Comparison of ENCODE assay signal across 25 cellular contexts in genomic region chr2:40556739-40557138, GRCh38.
"Had no signal": no experiment of that assay in that cellular context is flagged by ENCODE, and none has a peak within 500 bp of the region (broad histone marks: within the 10 kb centered on the region; RNA-seq: fewer than 3 reads in every experiment).

No MANE protein-coding gene starts in this region.

- H3K27me3 Mint-ChIP-seq: activated naive CD8-positive, alpha-beta T cell; naive B cell had no signal

- H3K36me3 Mint-ChIP-seq: activated naive CD8-positive, alpha-beta T cell; mesothelial cell of epicardium; naive B cell had no signal

- H3K9me3 Mint-ChIP-seq: activated T-cell treated with anti-CD3 and anti-CD28 coated beads, Interleukin-2, amount 50 U/mL, for 72 hours; mesothelial cell of epicardium; naive B cell had no signal

- DNase-seq: activated CD4-positive, alpha-beta T cell treated with anti-CD3 and anti-CD28 coated beads for 4 hours; activated CD4-positive, alpha-beta T cell treated with anti-CD3 and anti-CD28 coated beads, Interleukin-2, amount 50 U/mL, for 4 hours; activated CD4-positive, CD25-positive, alpha-beta regulatory T cell; activated naive CD4-positive, alpha-beta T cell; activated T-cell treated with anti-CD3 and anti-CD28 coated beads for 4 hours; activated T-cell treated with anti-CD3 and anti-CD28 coated beads, Interleukin-2, amount 50 U/mL, for 72 hours; adrenal gland; aorta; caudate nucleus; head of caudate nucleus; hippocampal formation; left colon; mammary epithelial cell; naive B cell; nucleus accumbens; right cardiac atrium; stimulated activated CD4-positive, alpha-beta T cell treated with anti-CD3 and anti-CD28 coated beads, Interleukin-15, amount 100 ng/mL, for 24 hours; stimulated activated CD4-positive, alpha-beta T cell treated with anti-CD3 and anti-CD28 coated beads, Interleukin-2, amount 100 ng/mL, for 24 hours; stimulated activated naive CD4-positive, alpha-beta T cell; tibial artery; upper lobe of right lung had no signal

- H3K36me3 ChIP-seq: adrenal gland, suprapubic skin, tibial artery, upper lobe of right lung had no signal

- H3K27me3 ChIP-seq: adrenal gland, suprapubic skin, tibial artery, upper lobe of right lung had no signal

- ATAC-seq: activated T-cell treated with anti-CD3 and anti-CD28 coated beads, Interleukin-2, amount 50 U/mL, for 72 hours; left colon; right cardiac atrium had no signal

- H3K4me1 ChIP-seq: adrenal gland, parathyroid adenoma, suprapubic skin, tibial artery, upper lobe of right lung had no signal

- H3K27ac Mint-ChIP-seq: activated naive CD8-positive, alpha-beta T cell; activated T-cell treated with anti-CD3 and anti-CD28 coated beads, Interleukin-2, amount 50 U/mL, for 72 hours; mesothelial cell of epicardium; naive B cell had no signal

- H3K4me3 ChIP-seq: adrenal gland, suprapubic skin, tibial artery, upper lobe of right lung had no signal

- H3K27ac ChIP-seq: adrenal gland, parathyroid adenoma, suprapubic skin, tibial artery, upper lobe of right lung had no signal

- H3K79me2 ChIP-seq: parathyroid adenoma had no signal

- H3K9ac ChIP-seq: parathyroid adenoma had no signal

- H3K4me3 Mint-ChIP-seq: activated naive CD8-positive, alpha-beta T cell; activated T-cell treated with anti-CD3 and anti-CD28 coated beads, Interleukin-2, amount 50 U/mL, for 72 hours; mesothelial cell of epicardium; naive B cell had no signal

- H3K4me1 Mint-ChIP-seq: naive B cell had no signal
